Comparison of ENCODE assay signal across 27 cellular contexts in the genomic region with DNA sequence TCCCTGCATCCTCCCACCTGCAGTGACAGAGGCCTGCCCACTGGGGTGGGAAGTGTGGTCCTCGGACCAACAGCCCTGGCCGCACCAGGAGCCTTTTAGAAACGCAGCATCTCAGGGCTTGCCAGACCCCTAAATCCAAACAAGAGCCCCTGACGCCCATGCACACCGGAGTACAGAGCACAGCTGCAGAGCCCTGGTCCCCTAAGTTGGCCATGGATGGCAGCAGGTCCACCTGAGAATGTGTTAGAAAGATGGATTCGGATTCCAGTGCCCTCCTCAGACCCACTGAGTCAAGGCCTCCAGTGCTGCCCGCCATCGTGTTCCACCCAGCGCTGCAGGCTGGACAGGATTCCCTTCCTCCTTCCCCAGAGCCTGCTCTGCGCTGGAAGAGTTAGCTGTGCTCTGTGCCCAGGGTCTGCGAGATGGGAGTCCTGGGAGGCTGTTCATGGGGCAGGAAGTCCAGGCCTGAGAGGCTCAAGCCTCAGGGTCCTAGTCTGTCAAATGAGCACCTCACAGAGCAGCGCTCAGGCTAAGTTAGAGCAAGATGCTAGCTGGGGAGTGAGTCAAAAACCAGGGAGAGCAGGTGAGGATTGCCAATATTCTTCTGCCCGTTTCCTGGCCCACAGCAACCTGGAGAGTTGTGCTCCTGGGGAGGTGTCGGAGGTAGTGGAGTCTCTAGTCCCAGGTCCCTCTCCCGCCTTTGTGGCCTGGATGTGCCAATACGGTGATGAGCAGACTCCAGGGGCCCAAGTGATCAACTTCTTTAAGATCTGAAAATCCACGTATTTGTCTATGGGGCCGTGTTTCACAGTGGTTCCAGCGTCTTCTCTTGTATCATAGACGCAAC.
"Had no signal": no experiment of that assay in that cellular context is flagged by ENCODE, and none has a peak within 500 bp of the region (broad histone marks: within the 10 kb centered on the region; RNA-seq: fewer than 3 reads in every experiment).

No MANE protein-coding gene starts in this region.

- H3K36me3 ChIP-seq: colonic mucosa, esophagus muscularis mucosa, gastroesophageal sphincter, heart left ventricle, left ventricle myocardium inferior, lower lobe of right lung, neural progenitor cell, ovary, spleen, tibial artery had no signal

- H3K4me1 ChIP-seq: colonic mucosa, esophagus muscularis mucosa, foreskin keratinocyte, gastroesophageal sphincter, heart left ventricle, left ventricle myocardium inferior, lower lobe of right lung, neural progenitor cell, psoas muscle, spleen, testis, tibial artery had no signal

- H3K4me1 Mint-ChIP-seq: nephron; neural progenitor cell; stimulated activated memory B cell treated with anti-CD40 and anti-IgM and Interleukin-4, amounts not matched to agents 10 μg/mL and 1 μg/mL and 100 μg/mL, for 72 hours had no signal

- H3K4me2 ChIP-seq: hepatocyte, neural progenitor cell had no signal

- H3K4me3 Mint-ChIP-seq: dendritic cell treated with granulocyte-macrophage colony-stimulating factor and Interleukin-4, amounts not matched to agents 40 ng/mL and 50 ng/mL, for 4 days; nephron; neural progenitor cell; stimulated activated memory B cell treated with anti-CD40 and anti-IgM and Interleukin-4, amounts not matched to agents 10 μg/mL and 1 μg/mL and 100 μg/mL, for 72 hours; type B pancreatic cell had no signal

- H3K27ac Mint-ChIP-seq: dendritic cell treated with granulocyte-macrophage colony-stimulating factor and Interleukin-4, amounts not matched to agents 40 ng/mL and 50 ng/mL, for 4 days; nephron; neural progenitor cell; stimulated activated memory B cell treated with anti-CD40 and anti-IgM and Interleukin-4, amounts not matched to agents 10 μg/mL and 1 μg/mL and 100 μg/mL, for 72 hours; type B pancreatic cell had no signal

- H3K27me3 ChIP-seq: colonic mucosa, neural progenitor cell, ovary, testis had no signal

- H3K36me3 Mint-ChIP-seq: neural progenitor cell; stimulated activated memory B cell treated with anti-CD40 and anti-IgM and Interleukin-4, amounts not matched to agents 10 μg/mL and 1 μg/mL and 100 μg/mL, for 72 hours; type B pancreatic cell had no signal

- H3K27ac ChIP-seq: colonic mucosa, esophagus muscularis mucosa, foreskin keratinocyte, gastroesophageal sphincter, heart left ventricle, hepatocyte, left ventricle myocardium inferior, lower lobe of right lung, neural progenitor cell, ovary, psoas muscle, skin epidermis, spleen, testis, tibial artery had no signal

- H3K9me3 ChIP-seq: colonic mucosa, gastroesophageal sphincter, heart left ventricle, left ventricle myocardium inferior, lower lobe of right lung, ovary, psoas muscle, spleen, testis, tibial artery had no signal

- DNase-seq: colonic mucosa; effector CD8-positive, alpha-beta T cell; foreskin keratinocyte; heart left ventricle; left cardiac atrium; left ventricle myocardium inferior; lower lobe of right lung; nucleus accumbens; ovary; posterior cingulate gyrus; psoas muscle; right cardiac atrium; spleen; stimulated activated CD4-positive, alpha-beta T cell treated with anti-CD3 and anti-CD28 coated beads, Interleukin-4, amount 100 ng/mL, for 4 hours; stimulated activated naive CD8-positive, alpha-beta T cell treated with anti-CD3 and anti-CD28 coated beads, Interleukin-15, Interleukin-2, amounts not matched to agents 100 U/mL and 50 U/mL, for 24 hours; substantia nigra; testis; tibial artery had no signal

- ATAC-seq: foreskin keratinocyte; gastroesophageal sphincter; heart left ventricle; left cardiac atrium; lower lobe of right lung; psoas muscle; right cardiac atrium; stimulated activated memory B cell treated with anti-CD40 and anti-IgM and Interleukin-4, amounts not matched to agents 10 μg/mL and 1 μg/mL and 100 μg/mL, for 72 hours; stimulated activated naive CD8-positive, alpha-beta T cell treated with anti-CD3 and anti-CD28 coated beads, Interleukin-15, Interleukin-2, amounts not matched to agents 100 U/mL and 50 U/mL, for 24 hours had no signal

- H3K4me3 ChIP-seq: colonic mucosa, esophagus muscularis mucosa, gastroesophageal sphincter, heart left ventricle, hepatocyte, left ventricle myocardium inferior, lower lobe of right lung, neural progenitor cell, ovary, psoas muscle, skin epidermis, spleen, testis, tibial artery had no signal

- H3K9ac ChIP-seq: neural progenitor cell had no signal

- H3K9me3 Mint-ChIP-seq: dendritic cell treated with granulocyte-macrophage colony-stimulating factor and Interleukin-4, amounts not matched to agents 40 ng/mL and 50 ng/mL, for 4 days; nephron; neural progenitor cell; type B pancreatic cell had no signal
